ENCODE assay signal across 1 cellular context in the genomic region with DNA sequence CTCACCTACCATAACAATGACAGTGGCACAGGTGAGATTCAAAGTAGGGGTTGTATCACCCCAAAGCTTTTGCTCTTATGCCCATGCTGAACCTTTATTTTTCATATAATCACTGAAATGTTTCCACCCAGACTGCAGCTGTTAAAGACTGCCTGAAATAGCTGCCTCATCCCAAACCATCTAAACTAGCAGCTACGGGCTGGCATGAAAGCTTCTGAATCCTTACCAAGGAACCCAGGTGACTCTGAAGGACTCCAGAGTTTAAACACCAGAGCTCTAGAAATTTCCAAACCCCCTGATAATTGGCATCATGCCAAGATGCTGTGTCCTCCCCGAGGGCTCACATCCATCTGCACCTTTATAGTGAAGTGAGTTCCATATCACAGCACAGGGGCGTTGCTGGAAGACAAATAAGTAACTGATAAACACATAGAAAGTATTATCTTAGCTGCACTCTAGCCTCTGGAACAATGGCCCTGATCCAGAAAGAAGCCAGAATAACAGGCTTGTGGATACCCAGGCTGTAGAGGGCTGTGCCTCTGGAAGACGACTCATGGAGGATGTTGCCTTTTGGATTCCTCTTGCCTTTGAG.
A peak's percentile ranks its signal among the peaks of the same experiment; 100 is the strongest.
TF ChIP-seq lines count a peak whose summit lies in the region.

No MANE protein-coding gene starts in this region.

TF ChIP-seq in K562, 482 proteins besides CTCF, POLR2A, EP300 and RAD21 (continued from another document):
- peak; percentile 84 for TF ChIP-seq NFIX (CRISPR knock-in tag; IDR thresholded peaks at IDR 0.05; ENCODE audit: low read depth)
